Comparison of ENCODE assay signal across 14 cellular contexts in genomic region chr3:175432338-175433025, GRCh38.
DNase-seq lines count a peak whose midpoint lies in the region; FAIRE-seq and TF ChIP-seq lines count a peak whose summit lies in the region.
"Had no signal": no experiment of that assay in that cellular context is flagged by ENCODE, and none has a peak within 500 bp of the region (broad histone marks: within the 10 kb centered on the region; RNA-seq: fewer than 3 reads in every experiment).

No MANE protein-coding gene starts in this region.

- H3K4me1 Mint-ChIP-seq in activated CD4-positive, alpha-beta memory T cell treated with anti-CD3 and anti-CD28 coated beads, Interleukin-2, amount 10 ng/mL, durations not matched to agents 7 days and 5 days = no peaks in the 10 kb centered on the region

- no peaks in the 10 kb centered on the region for H3K27me3 ChIP-seq in endothelial cell of umbilical vein (ENCODE audit: control insufficient read depth in 2 of 2, insufficient read depth in 2 of 2, low read length in 2 of 2)
- H3K27me3 ChIP-seq: suprapubic skin had no signal

- TF ChIP-seq CTCF in endothelial cell of umbilical vein (IDR thresholded peaks at IDR 0.05; ENCODE audit: extremely low read depth in 1 of 2, insufficient read depth in 1 of 2, low read depth in 1 of 2, low read length in 2 of 2) = no peak

- H2AFZ ChIP-seq in endothelial cell of umbilical vein (ENCODE audit: low read depth, low read length) = peak overlapping the region; percentile 55

- intact Hi-C loops in endothelial cell of umbilical vein (cut with micrococcal nuclease) = no loop called here

- H3K36me3 ChIP-seq in endothelial cell of umbilical vein (ENCODE audit: control insufficient read depth in 2 of 2, extremely low read depth in 1 of 2, insufficient read depth in 2 of 2, low read length in 2 of 2) = no peaks in the 10 kb centered on the region
- H3K36me3 ChIP-seq: suprapubic skin had no signal

- no peaks in the 10 kb centered on the region for H3K79me2 ChIP-seq in endothelial cell of umbilical vein (ENCODE audit: control insufficient read depth, insufficient read depth, low read length)

- no peak for DNase-seq in GM19239 (ENCODE audit: insufficient read length, low spot score)
- DNase-seq in NCI-H226 = peak; percentile 50
- peak; percentile 91 for DNase-seq in endothelial cell of umbilical vein (ENCODE audit: low read depth, low spot score)
- peak; percentile 48 for DNase-seq in skeletal muscle cell (ENCODE audit: low read depth)
- no peak for DNase-seq in NCI-H2196 (lab: John Stamatoyannopoulos, UW; ENCODE audit: unreplicated experiment)
- DNase-seq in activated CD4-positive, alpha-beta memory T cell treated with anti-CD3 and anti-CD28 coated beads, Interleukin-2, amount 10 ng/mL, durations not matched to agents 7 days and 5 days = no peak
- no peak for DNase-seq in NCI-H2107 treated with DMSO at 0.1 percent for 48 hours (lab: John Stamatoyannopoulos, UW; ENCODE audit: unreplicated experiment)
- DNase-seq: activated CD4-positive, alpha-beta T cell treated with anti-CD3 and anti-CD28 coated beads, Interleukin-2, amount 50 U/mL, for 1 hour; activated gamma-delta T cell treated with Interleukin-2 at 50 U/mL for 16 hours; effector CD8-positive, alpha-beta T cell; NK-92 treated with Interleukin-12 subunit alpha and Interleukin-12 subunit beta, amount 100 ng/mL, for 24 hours had no signal

- H3K4me2 ChIP-seq in endothelial cell of umbilical vein (ENCODE audit: insufficient read depth, low read length) = no peak overlapping the region

- H3K4me3 ChIP-seq in endothelial cell of umbilical vein (replicated peaks in 1 of 3; ENCODE audit: insufficient read depth in 1 of 3, low read depth in 1 of 3, low read length in 3 of 3) = no peak overlapping the region
- H3K4me3 ChIP-seq in skeletal muscle cell (ENCODE audit: low read depth, low read length) = no peak overlapping the region
- H3K4me3 ChIP-seq: suprapubic skin had no signal

- H3K9me3 Mint-ChIP-seq in activated CD4-positive, alpha-beta memory T cell treated with anti-CD3 and anti-CD28 coated beads, Interleukin-2, amount 10 ng/mL, durations not matched to agents 7 days and 5 days = peaks cover 3% of the 10 kb centered on the region
- H3K9me3 Mint-ChIP-seq: T-helper 1 cell treated with Interleukin-12 subunit alpha and Interleukin-12 subunit beta and Interleukin-4 antibody, amounts not matched to agents 30 μg/mL and 1 μg/mL, for 36 hours had no signal

- H3K27me3 Mint-ChIP-seq in activated CD4-positive, alpha-beta memory T cell treated with anti-CD3 and anti-CD28 coated beads, Interleukin-2, amount 10 ng/mL, durations not matched to agents 7 days and 5 days = no peaks in the 10 kb centered on the region

- dilution Hi-C loops in endothelial cell of umbilical vein (cut with MboI; ENCODE audit: extremely low pct_ligation_motif_present, low sequenced_read_pairs) = no loop called here

- H3K9me3 ChIP-seq in endothelial cell of umbilical vein (replicated peaks; ENCODE audit: control insufficient read depth, insufficient read depth, low read length) = no peaks in the 10 kb centered on the region
- H3K9me3 ChIP-seq: suprapubic skin had no signal

- no peak overlapping the region for H3K27ac Mint-ChIP-seq in activated CD4-positive, alpha-beta memory T cell treated with anti-CD3 and anti-CD28 coated beads, Interleukin-2, amount 10 ng/mL, durations not matched to agents 7 days and 5 days
- H3K27ac Mint-ChIP-seq: T-helper 1 cell treated with Interleukin-12 subunit alpha and Interleukin-12 subunit beta and Interleukin-4 antibody, amounts not matched to agents 30 μg/mL and 1 μg/mL, for 36 hours had no signal

- BruUV-seq in endothelial cell of umbilical vein (replicated peaks; lab: Mats Ljungman, UMichigan) = no TSS peak

- no peak for TF ChIP-seq POLR2A in endothelial cell of umbilical vein (IDR thresholded peaks at IDR 0.05; ENCODE audit: low read depth, low read length)

- CTCF ChIA-PET in endothelial cell of umbilical vein (lab: Charles Lee) = interaction anchor here (1.0 to 1.5 kb wide), 2 partner anchors 15 to 16 kb away, joined by 5 to 7 read pairs; no protein-coding TSS in a partner anchor
- CTCF ChIA-PET in activated CD4-positive, alpha-beta memory T cell treated with anti-CD3 and anti-CD28 coated beads, Interleukin-2, amount 10 ng/mL, durations not matched to agents 7 days and 5 days (lab: Charles Lee) = no interaction called here

- FAIRE-seq in GM19239 (lab: Jason Lieb, UNC) (peak; percentile 23), endothelial cell of umbilical vein (lab: Jason Lieb, UNC) (peak; percentile 54)
- FAIRE-seq: GM18507 had no signal

- peaks cover 8% of the 10 kb centered on the region for H3K4me1 ChIP-seq in endothelial cell of umbilical vein (ENCODE audit: control insufficient read depth, extremely low read depth, insufficient read depth, low read length)

- no peak overlapping the region for H3K27ac ChIP-seq in endothelial cell of umbilical vein (ENCODE audit: insufficient read depth, low read depth, low read length)
- H3K27ac ChIP-seq: suprapubic skin had no signal

- H4K20me1 ChIP-seq in endothelial cell of umbilical vein (replicated peaks; ENCODE audit: control insufficient read depth, extremely low read depth, insufficient read depth, low read length) = no peaks in the 10 kb centered on the region

- POLR2A ChIA-PET in endothelial cell of umbilical vein (lab: Charles Lee) = no interaction called here
- POLR2A ChIA-PET in activated CD4-positive, alpha-beta memory T cell treated with anti-CD3 and anti-CD28 coated beads, Interleukin-2, amount 10 ng/mL, durations not matched to agents 7 days and 5 days (lab: Charles Lee) = no interaction called here

- no peaks in the 10 kb centered on the region for H3K9me1 ChIP-seq in endothelial cell of umbilical vein (replicated peaks; ENCODE audit: control insufficient read depth, extremely low read depth, insufficient read depth, low read length)

- H3K9ac ChIP-seq in endothelial cell of umbilical vein (replicated peaks; ENCODE audit: extremely low read depth, insufficient read depth, low read length) = no peak overlapping the region

- no peaks in the 10 kb centered on the region for H3K36me3 Mint-ChIP-seq in activated CD4-positive, alpha-beta memory T cell treated with anti-CD3 and anti-CD28 coated beads, Interleukin-2, amount 10 ng/mL, durations not matched to agents 7 days and 5 days (ENCODE audit: low read depth)

- H3K4me3 Mint-ChIP-seq in activated CD4-positive, alpha-beta memory T cell treated with anti-CD3 and anti-CD28 coated beads, Interleukin-2, amount 10 ng/mL, durations not matched to agents 7 days and 5 days = no peak overlapping the region
- H3K4me3 Mint-ChIP-seq: T-helper 1 cell treated with Interleukin-12 subunit alpha and Interleukin-12 subunit beta and Interleukin-4 antibody, amounts not matched to agents 30 μg/mL and 1 μg/mL, for 36 hours had no signal

TF ChIP-seq in endothelial cell of umbilical vein, 7 proteins besides CTCF, POLR2A, EP300 and RAD21:
- TF ChIP-seq POLR2AphosphoS5 (IDR thresholded peaks at IDR 0.05; ENCODE audit: insufficient read depth, low read depth, low read length) (no peak), MAX (IDR thresholded peaks at IDR 0.05; ENCODE audit: insufficient read depth, insufficient read length) (no peak), GATA2 (IDR thresholded peaks at IDR 0.05; ENCODE audit: insufficient read depth, insufficient read length, low read depth, low read length) (no peak), JUN (IDR thresholded peaks at IDR 0.05; ENCODE audit: borderline replicate concordance, insufficient read depth, insufficient read length, low read depth) (no peak), FOS (IDR thresholded peaks at IDR 0.05; ENCODE audit: borderline replicate concordance, insufficient read depth, low read length) (no peak), MYC (IDR thresholded peaks at IDR 0.05; ENCODE audit: low read depth, low read length) (no peak), EZH2 (IDR thresholded peaks at IDR 0.05; ENCODE audit: borderline replicate concordance, low read depth, low read length, severe bottlenecking) (no peak)

Comparison
In these comparisons a context has a peak if more than half of its experiments do, and no peak if none do; other contexts are left out.
1. DNase-seq: peak in NCI-H226 (single experiment), endothelial cell of umbilical vein (single experiment) and skeletal muscle cell (single experiment); none in GM19239 (single experiment), NCI-H2196 (single experiment), activated CD4-positive, alpha-beta memory T cell treated with anti-CD3 and anti-CD28 coated beads, Interleukin-2, amount 10 ng/mL, durations not matched to agents 7 days and 5 days (single experiment) and NCI-H2107 treated with DMSO at 0.1 percent for 48 hours (single experiment).